ENCODE assay signal across 10 cellular contexts in genomic region chr2:171272039-171272438, GRCh38.
DNase-seq lines count a peak whose midpoint lies in the region; ATAC-seq lines count a peak whose summit lies in the region.
"Had no signal": no experiment of that assay in that cellular context is flagged by ENCODE, and none has a peak within 500 bp of the region (broad histone marks: within the 10 kb centered on the region; RNA-seq: fewer than 3 reads in every experiment).

No MANE protein-coding gene starts in this region.

- H3K14ac ChIP-seq in trophoblast cell (ENCODE audit: low read length): no peak overlapping the region

- H3K4ac ChIP-seq in trophoblast cell (ENCODE audit: low read depth, low read length): no peak overlapping the region

- no peaks in the 10 kb centered on the region for H3K9me3 ChIP-seq in trophoblast cell (ENCODE audit: insufficient read depth, low read depth, low read length)
- H3K9me3 ChIP-seq: uterus had no signal

- ATAC-seq in HG02852 (IDR thresholded peaks at IDR 0.05; ENCODE audit: unreplicated experiment): no peak
- ATAC-seq in GM21447 (IDR thresholded peaks at IDR 0.05; ENCODE audit: unreplicated experiment): no peak
- ATAC-seq: GM12878 had no signal

- no peak overlapping the region for H3K9ac ChIP-seq in trophoblast cell (ENCODE audit: low read length)

- no peak overlapping the region for H3K27ac ChIP-seq in trophoblast cell (ENCODE audit: low read depth, low read length)

- H2AK5ac ChIP-seq in trophoblast cell (ENCODE audit: low read length): no peak overlapping the region

- peaks cover 0 to 2% of the 10 kb centered on the region in 2 experiments for H3K4me1 ChIP-seq in trophoblast cell (ENCODE audit: control insufficient read depth in 1 of 2, insufficient read depth in 2 of 2, low read length in 2 of 2)
- H3K4me1 ChIP-seq: uterus had no signal

- H3K4me3 ChIP-seq in trophoblast cell (ENCODE audit: low read depth, low read length): no peak overlapping the region
- H3K4me3 ChIP-seq: GM12878, uterus had no signal

- no peak overlapping the region for H3K23ac ChIP-seq in trophoblast cell (ENCODE audit: low read length)

- H3K79me2 ChIP-seq in trophoblast cell (ENCODE audit: control insufficient read depth, insufficient read depth, low read length, poor library complexity): no peaks in the 10 kb centered on the region

- DNase-seq in ELR (ENCODE audit: low read depth) (peak; percentile 94), OCI-M1 (lab: John Stamatoyannopoulos, UW) (peak; percentile 18), fibroblast of gingiva (ENCODE audit: low read depth) (peak; percentile 93), trophoblast cell (peak; percentile 93 to 97), activated gamma-delta T cell treated with Interleukin-2 at 50 U/mL for 16 hours (no peak), NCI-H345 treated with DMSO at 0.1 percent for 48 hours (lab: John Stamatoyannopoulos, UW; ENCODE audit: unreplicated experiment) (no peak)

- H4K8ac ChIP-seq in trophoblast cell (ENCODE audit: low read depth, low read length): no peak overlapping the region

- no peak overlapping the region for H3K4me2 ChIP-seq in trophoblast cell (ENCODE audit: low read length)

- H4K12ac ChIP-seq in trophoblast cell (ENCODE audit: low read depth, low read length): no peak overlapping the region

- no peak overlapping the region for H2BK5ac ChIP-seq in trophoblast cell (ENCODE audit: low read depth, low read length, poor library complexity)

- no peaks in the 10 kb centered on the region for H3K36me3 ChIP-seq in trophoblast cell (ENCODE audit: control insufficient read depth in 1 of 2, insufficient read depth in 2 of 2, low read length in 2 of 2)
- H3K36me3 ChIP-seq: uterus had no signal

- H3K79me1 ChIP-seq in trophoblast cell (ENCODE audit: low read length): no peaks in the 10 kb centered on the region

- H2BK120ac ChIP-seq in trophoblast cell (ENCODE audit: insufficient read depth, low read length, poor library complexity): no peak overlapping the region

- no peak overlapping the region for H4K91ac ChIP-seq in trophoblast cell (ENCODE audit: low read depth, low read length)

- H3K27me3 ChIP-seq in trophoblast cell (ENCODE audit: insufficient read depth, low read length): no peaks in the 10 kb centered on the region
- H3K27me3 ChIP-seq: uterus had no signal

- H3K18ac ChIP-seq in trophoblast cell (ENCODE audit: low read length): no peak overlapping the region

- no peak overlapping the region for H2BK12ac ChIP-seq in trophoblast cell (ENCODE audit: low read length)

- no peak overlapping the region for H2AFZ ChIP-seq in trophoblast cell (ENCODE audit: insufficient read depth, low read length, poor library complexity)

Comparison
In these comparisons a context has a peak if more than half of its experiments do, and no peak if none do; other contexts are left out.
1. DNase-seq: peak in ELR (single experiment), OCI-M1 (single experiment), fibroblast of gingiva (single experiment) and trophoblast cell (2 of 2); none in activated gamma-delta T cell treated with Interleukin-2 at 50 U/mL for 16 hours (single experiment) and NCI-H345 treated with DMSO at 0.1 percent for 48 hours (single experiment).